ENCODE assay signal across 8 cellular contexts in the genomic region with DNA sequence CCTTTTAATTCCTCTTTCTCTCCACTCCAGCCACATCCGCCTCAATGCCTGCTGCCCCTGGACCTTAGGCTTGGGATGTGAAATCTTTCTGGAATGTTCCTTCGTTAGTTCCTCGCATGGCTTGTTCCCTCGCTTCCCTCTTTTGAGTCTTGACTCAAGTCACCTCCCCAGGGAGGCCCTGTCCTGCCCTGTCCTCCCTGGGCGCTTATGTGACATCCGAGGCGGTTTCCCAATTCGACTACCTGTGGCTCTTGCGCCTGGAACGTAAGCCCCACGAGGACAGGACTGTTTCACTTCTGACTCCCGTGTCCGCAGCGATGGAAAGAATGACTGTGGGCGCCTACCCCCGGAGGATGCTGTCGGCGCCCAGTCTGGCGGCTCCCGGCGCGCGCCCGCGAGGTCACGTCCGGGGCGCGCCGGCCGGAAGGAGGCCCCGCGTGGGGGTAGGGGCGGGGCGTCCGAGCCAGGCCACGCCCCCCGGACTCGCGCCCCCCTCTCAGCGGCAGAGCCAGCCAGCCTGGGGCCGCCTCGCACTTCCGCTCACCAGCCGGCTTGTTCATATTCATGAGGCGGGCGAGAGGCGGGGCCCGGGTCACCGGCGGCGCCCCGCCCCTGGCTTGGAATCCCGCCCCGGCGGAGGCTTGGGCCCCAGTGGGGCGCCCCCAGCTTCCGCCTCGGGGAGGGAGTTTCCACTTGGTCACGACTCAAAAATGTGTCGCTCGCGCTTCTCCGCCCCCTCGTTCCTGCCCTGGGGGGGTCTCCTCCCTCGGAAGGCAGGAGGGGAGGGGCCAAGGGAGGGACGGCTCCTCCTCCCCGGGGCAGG. TPM values are rescaled to one million over a fixed set of nuclear protein-coding genes. Genes with fewer than 3 reads are reported as not detected.
A peak's percentile ranks its signal among the peaks of the same experiment; 100 is the strongest.
DNase-seq lines count a peak whose midpoint lies in the region; TF ChIP-seq lines count a peak whose summit lies in the region.

No MANE protein-coding gene starts in this region.

- H3K27ac ChIP-seq in GM23248 (peak overlapping the region; percentile 39), Karpas-422 (ENCODE audit: low read length) (peak overlapping the region; percentile 75), thymus (ENCODE audit: low read depth) (peak overlapping the region; percentile 91)

- H3K4me1 Mint-ChIP-seq in osteocyte (ENCODE audit: unreplicated experiment): peaks cover 39% of the 10 kb centered on the region

- H4K20me1 ChIP-seq in GM23248 (ENCODE audit: insufficient read depth): no peaks in the 10 kb centered on the region
- H4K20me1 ChIP-seq in Karpas-422 (ENCODE audit: insufficient read depth, low read depth, low read length): no peaks in the 10 kb centered on the region

- no peak for TF ChIP-seq CTCF in osteocyte (IDR thresholded peaks at IDR 0.05)

- intact Hi-C loops in head of caudate nucleus (cut with DNase I): no loop called here

- peaks cover 13% of the 10 kb centered on the region for H3F3A ChIP-seq in GM23248 (ENCODE audit: insufficient read depth)

- no peaks in the 10 kb centered on the region for H3K9me3 Mint-ChIP-seq in osteocyte (ENCODE audit: unreplicated experiment)

- H3K4me2 ChIP-seq in GM23248 (ENCODE audit: unreplicated experiment) (peak overlapping the region; percentile 62), Karpas-422 (ENCODE audit: low read depth, low read length, poor library complexity, severe bottlenecking) (peak overlapping the region; percentile 88)

- no peaks in the 10 kb centered on the region for H3K4me1 ChIP-seq in GM23248 (ENCODE audit: insufficient read depth)
- peaks cover 28% of the 10 kb centered on the region for H3K4me1 ChIP-seq in Karpas-422 (ENCODE audit: low read length)
- peaks cover 12% of the 10 kb centered on the region for H3K4me1 ChIP-seq in thymus (ENCODE audit: control insufficient read depth, insufficient read depth, low read length)

- no peaks in the 10 kb centered on the region for H3K27me3 Mint-ChIP-seq in osteocyte (ENCODE audit: unreplicated experiment)

- H2AFZ ChIP-seq in GM23248 (peak overlapping the region; percentile 75), Karpas-422 (ENCODE audit: low read length) (peak overlapping the region; percentile 31; the same call in 1 of the 2 replicates)

- H3K27me3 ChIP-seq in GM23248 (replicated peaks; ENCODE audit: insufficient read depth) (no peaks in the 10 kb centered on the region), Karpas-422 (ENCODE audit: low read length) (no peaks in the 10 kb centered on the region), thymus (ENCODE audit: control insufficient read depth, insufficient read depth) (peaks cover 6% of the 10 kb centered on the region)

- peak overlapping the region; percentile 84 for H3K27ac Mint-ChIP-seq in osteocyte (ENCODE audit: unreplicated experiment)

- no peaks in the 10 kb centered on the region for H3K79me2 ChIP-seq in GM23248 (ENCODE audit: insufficient read depth)
- peaks cover 32% of the 10 kb centered on the region for H3K79me2 ChIP-seq in Karpas-422 (ENCODE audit: low read length)

- peak; percentile 99 for DNase-seq in ELF-1 (ENCODE audit: low read depth, low spot score)
- DNase-seq in GM23248: peak; percentile 93
- DNase-seq in Karpas-422: peak; percentile 99
- DNase-seq in SK-N-DZ (ENCODE audit: low spot score): peak; percentile 94
- peak; percentile 97 for DNase-seq in activated naive CD4-positive, alpha-beta T cell treated with anti-CD3 and anti-CD28 coated beads, Interleukin-2, amount 50 U/mL, for 16 hours
- peak; percentile 57 to 94 (median 85) for DNase-seq in head of caudate nucleus
- DNase-seq in osteocyte (ENCODE audit: extremely low spot score, unreplicated experiment): peak; percentile 96

- H3K9ac ChIP-seq in GM23248: peak overlapping the region; percentile 48; the same call in 1 of the 2 replicates
- peak overlapping the region; percentile 93 for H3K9ac ChIP-seq in Karpas-422 (ENCODE audit: low read length)

- no peaks in the 10 kb centered on the region for H3K9me2 ChIP-seq in GM23248 (ENCODE audit: insufficient read depth)
- H3K9me2 ChIP-seq in Karpas-422 (replicated peaks; ENCODE audit: insufficient read depth, low read length): no peaks in the 10 kb centered on the region

- peak overlapping the region; percentile 66 for H3K4me3 ChIP-seq in GM23248
- H3K4me3 ChIP-seq in Karpas-422 (ENCODE audit: low read length): peak overlapping the region; percentile 97
- H3K4me3 ChIP-seq in thymus (ENCODE audit: low read length): peak overlapping the region; percentile 48

- WGBS in GM23248 (ENCODE audit: low coverage in 1 of 2, low lambda C conversion rate in 2 of 2, missing lambda C conversion rate in 2 of 2), 2 experiments: 17 to 19% methylated on average over 34 to 65 of the region's 68 CpGs
- 7% methylated on average over 68 of the region's 68 CpGs for WGBS in thymus

- in situ Hi-C loops in GM23248 (cut with MboI): no loop called here

- H3K9me3 ChIP-seq in GM23248 (ENCODE audit: low read depth) (no peaks in the 10 kb centered on the region), Karpas-422 (ENCODE audit: low read length) (no peaks in the 10 kb centered on the region), thymus (ENCODE audit: control insufficient read depth) (no peaks in the 10 kb centered on the region)

- H3K36me3 ChIP-seq in GM23248 (ENCODE audit: low read depth) (no peaks in the 10 kb centered on the region), Karpas-422 (ENCODE audit: insufficient read depth, low read length) (peaks cover 11% of the 10 kb centered on the region), thymus (ENCODE audit: control insufficient read depth, insufficient read depth) (peaks cover 3% of the 10 kb centered on the region)

- no peaks in the 10 kb centered on the region for H3K36me3 Mint-ChIP-seq in osteocyte (ENCODE audit: unreplicated experiment)

- peak overlapping the region; percentile 60 for H3K4me3 Mint-ChIP-seq in osteocyte (ENCODE audit: unreplicated experiment)

RNA-seq across cellular contexts. Expression of gene GLIS2, which starts 8.4 kb away (rescaled TPM):
- 2.9 and 3.2 TPM in 2 replicates for total RNA-seq in GM23248 (2014; rRNA removed; shearing (Covaris generic))
- polyA plus RNA-seq in GM23248 (2016; fragmentation: Nextera tagmentation; extraction: Ambion mirVana): 6.8 and 7.3 TPM in 2 replicates
- total RNA-seq in Karpas-422 (2014; rRNA removed; shearing (Covaris generic); ENCODE audit: low replicate concordance): 0.07 TPM in 1 of 2 replicates, not detected in the other
- 4.4 and 4.5 TPM in 2 replicates for polyA plus RNA-seq in SK-N-DZ (2014; cell fraction: cytosol; rRNA removed)
- polyA plus RNA-seq in SK-N-DZ (2014; cell fraction: nucleus; rRNA removed): 2.7 and 7.0 TPM in 2 replicates
- 58.6 and 59.9 TPM in 2 replicates for total RNA-seq in osteocyte
- polyA plus RNA-seq in thymus: 3.0 TPM

RNA-seq across cellular contexts. Expression of gene TFAP4, which starts 34.6 kb away (rescaled TPM):
- total RNA-seq in GM23248 (2014; rRNA removed; shearing (Covaris generic)): 3.4 and 5.4 TPM in 2 replicates
- polyA plus RNA-seq in GM23248 (2016; fragmentation: Nextera tagmentation; extraction: Ambion mirVana): 0.91 and 1.5 TPM in 2 replicates
- 32.4 and 38.9 TPM in 2 replicates for total RNA-seq in Karpas-422 (2014; rRNA removed; shearing (Covaris generic); ENCODE audit: low replicate concordance)
- 26.4 and 28.4 TPM in 2 replicates for polyA plus RNA-seq in SK-N-DZ (2014; cell fraction: cytosol; rRNA removed)
- polyA plus RNA-seq in SK-N-DZ (2014; cell fraction: nucleus; rRNA removed): 29.5 and 31.0 TPM in 2 replicates
- 8.0 and 10.8 TPM in 2 replicates for total RNA-seq in osteocyte
- 8.7 TPM for polyA plus RNA-seq in thymus

RNA-seq across cellular contexts. Expression of gene PAM16, which starts 43.7 kb away (rescaled TPM):
- 20.4 and 33.0 TPM in 2 replicates for total RNA-seq in GM23248 (2014; rRNA removed; shearing (Covaris generic))
- 74.5 and 78.9 TPM in 2 replicates for polyA plus RNA-seq in GM23248 (2016; fragmentation: Nextera tagmentation; extraction: Ambion mirVana)
- total RNA-seq in Karpas-422 (2014; rRNA removed; shearing (Covaris generic); ENCODE audit: low replicate concordance): 65.6 and 126 TPM in 2 replicates
- polyA plus RNA-seq in SK-N-DZ (2014; cell fraction: cytosol; rRNA removed): 187 and 191 TPM in 2 replicates
- 181 and 215 TPM in 2 replicates for polyA plus RNA-seq in SK-N-DZ (2014; cell fraction: nucleus; rRNA removed)
- total RNA-seq in osteocyte: 21.0 and 23.7 TPM in 2 replicates
- polyA plus RNA-seq in thymus: 86.9 TPM

Comparison
In these comparisons a context has a peak if more than half of its experiments do, and no peak if none do; other contexts are left out.
1. Peak in every context shown above with its lines: DNase-seq, H3K4me3 ChIP-seq and H3K27ac ChIP-seq.
2. H3K27ac ChIP-seq: peak in every context shown above with its lines; median percentile 91 in thymus; 75 in Karpas-422; 39 in GM23248.
3. RNA of gene GLIS2, which starts 8.4 kb away (total RNA-seq): 58.6 to 59.9 TPM in osteocyte; 2.9 to 3.2 TPM in GM23248 and 0.07 TPM in Karpas-422; every median in the first group is over 10 times any median in the second.